Comparison of ENCODE assay signal across 16 cellular contexts in genomic region chr15:66905954-66906353, GRCh38.
A peak's percentile ranks its signal among the peaks of the same experiment; 100 is the strongest.
DNase-seq lines count a peak whose midpoint lies in the region; ATAC-seq and TF ChIP-seq lines count a peak whose summit lies in the region.
"Had no signal": no experiment of that assay in that cellular context is flagged by ENCODE, and none has a peak within 500 bp of the region (broad histone marks: within the 10 kb centered on the region; RNA-seq: fewer than 3 reads in every experiment).

No MANE protein-coding gene starts in this region.

- H3K27me3 ChIP-seq in A673 (replicated peaks; ENCODE audit: insufficient read depth, low read depth, low read length, poor library complexity) (no peaks in the 10 kb centered on the region), H9 (ENCODE audit: insufficient read depth, low read length) (no peaks in the 10 kb centered on the region), Panc1 (ENCODE audit: control insufficient read depth, insufficient read depth, low read length) (no peaks in the 10 kb centered on the region), aorta (ENCODE audit: control insufficient read depth in 1 of 2, insufficient read depth in 2 of 2, low read length in 1 of 2) (no peaks in the 10 kb centered on the region)
- H3K27me3 ChIP-seq: breast epithelium had no signal

- H3K23ac ChIP-seq in H9 (ENCODE audit: insufficient read length, low read depth, low read length), result no peak overlapping the region

- no peaks in the 10 kb centered on the region for H4K20me1 ChIP-seq in H9 (ENCODE audit: control insufficient read depth, insufficient read depth, insufficient read length)

- peak; percentile 41 for TF ChIP-seq CTCF in A673 (conservative IDR thresholded peaks at IDR 0.05; ENCODE audit: low read depth, low read length)
- peak; percentile 60 for TF ChIP-seq CTCF in H9 (conservative IDR thresholded peaks at IDR 0.05)
- TF ChIP-seq CTCF in Panc1 (IDR thresholded peaks at IDR 0.05), result peak; percentile 63; the same call in 1 of the 2 replicates
- TF ChIP-seq CTCF in fibroblast of mammary gland (conservative IDR thresholded peaks at IDR 0.05; ENCODE audit: control insufficient read depth, insufficient read depth, low read depth, low read length), result peak; percentile 29
- no peak for TF ChIP-seq CTCF in natural killer cell (IDR thresholded peaks at IDR 0.05)

- no peak overlapping the region for H3K18ac ChIP-seq in H9 (ENCODE audit: insufficient read length, low read depth, low read length)

- H3K27ac Mint-ChIP-seq in H9 (no peak overlapping the region), natural killer cell (no peak overlapping the region)
- H3K27ac Mint-ChIP-seq: activated CD8-positive, alpha-beta memory T cell treated with anti-CD3 and anti-CD28 coated beads, Interleukin-2, amount 10 ng/mL, durations not matched to agents 7 days and 5 days; activated naive CD4-positive, alpha-beta T cell treated with anti-CD3 and anti-CD28 coated beads, Interleukin-2, amount 10 ng/mL, durations not matched to agents 7 days and 5 days had no signal

- H3K27ac ChIP-seq in A673 (ENCODE audit: low read depth, low read length, poor library complexity, severe bottlenecking) (no peak overlapping the region), H9 (ENCODE audit: insufficient read length, low read depth, low read length) (no peak overlapping the region), Panc1 (ENCODE audit: low read length) (peak overlapping the region; percentile 85), aorta (ENCODE audit: low read depth in 1 of 2, low read length in 2 of 2) (no peak overlapping the region)
- H3K27ac ChIP-seq: breast epithelium had no signal

- no peak overlapping the region for H2BK12ac ChIP-seq in H9 (ENCODE audit: insufficient read length, low read depth, low read length)

- no peaks in the 10 kb centered on the region for H3K23me2 ChIP-seq in H9 (ENCODE audit: insufficient read length, low read depth, low read length, poor library complexity, severe bottlenecking)

- H3K4me2 ChIP-seq in H9 (ENCODE audit: insufficient read depth, insufficient read length, low read length), result no peak overlapping the region

- no peak overlapping the region for H2BK120ac ChIP-seq in H9 (ENCODE audit: low read depth, low read length, poor library complexity, severe bottlenecking)

- no peak overlapping the region for H2BK15ac ChIP-seq in H9 (ENCODE audit: low read depth, low read length)

- H3K4me3 Mint-ChIP-seq in H9, result no peak overlapping the region
- H3K4me3 Mint-ChIP-seq in natural killer cell, result no peak overlapping the region
- H3K4me3 Mint-ChIP-seq: activated CD8-positive, alpha-beta memory T cell treated with anti-CD3 and anti-CD28 coated beads, Interleukin-2, amount 10 ng/mL, durations not matched to agents 7 days and 5 days; activated naive CD4-positive, alpha-beta T cell treated with anti-CD3 and anti-CD28 coated beads, Interleukin-2, amount 10 ng/mL, durations not matched to agents 7 days and 5 days had no signal

- H4K5ac ChIP-seq in H9 (ENCODE audit: insufficient read length, low read depth, low read length), result no peak overlapping the region

- H3K14ac ChIP-seq in H9 (ENCODE audit: insufficient read depth, low read length), result no peak overlapping the region

- no peak overlapping the region for H3K4ac ChIP-seq in H9 (ENCODE audit: low read depth, low read length)

- no peaks in the 10 kb centered on the region for H3K79me2 ChIP-seq in H9 (ENCODE audit: insufficient read depth, low read length)

- H3K9me3 Mint-ChIP-seq in H9 (peaks cover 4 to 7% of the 10 kb centered on the region in 2 experiments; a peak in 4 of 5 replicates), natural killer cell (peaks cover 0 to 2% of the 10 kb centered on the region in 2 donors)

- no peak overlapping the region for H4K91ac ChIP-seq in H9 (ENCODE audit: insufficient read length, low read depth, low read length)

- H3K4me1 Mint-ChIP-seq in H9, result peaks cover 0 to 15% of the 10 kb centered on the region in 2 experiments; a peak in 2 of 4 replicates
- peaks cover 4 to 5% of the 10 kb centered on the region in 2 donors for H3K4me1 Mint-ChIP-seq in natural killer cell

- no peaks in the 10 kb centered on the region for H3K79me1 ChIP-seq in H9 (ENCODE audit: insufficient read depth, low read depth, low read length, poor library complexity, severe bottlenecking)

- CTCF ChIA-PET in A673 (lab: Charles Lee), result no interaction called here
- CTCF ChIA-PET in Panc1 (lab: Charles Lee), result interaction anchor here (1.0 to 1.5 kb wide), 2 partner anchors 23 to 40 kb away, joined by 5 read pairs; no protein-coding TSS in a partner anchor

- no peak overlapping the region for H2BK20ac ChIP-seq in H9 (ENCODE audit: low read depth, low read length, poor library complexity, severe bottlenecking)

- H3K36me3 Mint-ChIP-seq in H9 (ENCODE audit: insufficient read depth in 1 of 3, low read depth in 3 of 3) (no peaks in the 10 kb centered on the region), natural killer cell (peaks cover 6% of the 10 kb centered on the region)
- H3K36me3 Mint-ChIP-seq: activated CD8-positive, alpha-beta memory T cell treated with anti-CD3 and anti-CD28 coated beads, Interleukin-2, amount 10 ng/mL, durations not matched to agents 7 days and 5 days had no signal

- H3K4me3 ChIP-seq in A673 (ENCODE audit: low read depth, low read length, poor library complexity, severe bottlenecking), result no peak overlapping the region
- no peak overlapping the region for H3K4me3 ChIP-seq in Panc1 (ENCODE audit: low read depth in 2 of 2, low read length in 2 of 2)
- H3K4me3 ChIP-seq in fibroblast of mammary gland (ENCODE audit: control insufficient read depth, low read depth, low read length), result no peak overlapping the region
- no peak overlapping the region for H3K4me3 ChIP-seq in aorta (ENCODE audit: low read length in 2 of 2)
- H3K4me3 ChIP-seq: breast epithelium, mucosa of descending colon had no signal

- no peak overlapping the region for H4K8ac ChIP-seq in H9 (replicated peaks; ENCODE audit: insufficient read length, low read depth, low read length)

- WGBS in H9 (ENCODE audit: extremely low coverage, insufficient read length, low lambda C conversion rate), result no CpG with 5 or more reads among the region's 2 CpGs
- 98% methylated on average over 2 of the region's 2 CpGs for WGBS in aorta, 2 donors

- no peak overlapping the region for H3T11ph ChIP-seq in H9 (ENCODE audit: low read length)

- in situ Hi-C loops in Panc1 (cut with HindIII; ENCODE audit: low pct_unique_long_range_greater_than_20kb, low sequenced_read_pairs), result no loop called here

- H3K36me3 ChIP-seq in A673 (ENCODE audit: insufficient read depth, low read length, poor library complexity, severe bottlenecking), result no peaks in the 10 kb centered on the region
- H3K36me3 ChIP-seq in Panc1 (ENCODE audit: control insufficient read depth, insufficient read depth, low read length), result no peaks in the 10 kb centered on the region
- no peaks in the 10 kb centered on the region for H3K36me3 ChIP-seq in aorta (ENCODE audit: control insufficient read depth in 1 of 2, insufficient read depth in 2 of 2, low read length in 1 of 2)
- H3K36me3 ChIP-seq: breast epithelium had no signal

- no TSS peak for BruUV-seq in A673 (replicated peaks; lab: Mats Ljungman, UMichigan)
- no TSS peak for BruUV-seq in Panc1 (replicated peaks; lab: Mats Ljungman, UMichigan)

- H3K9ac ChIP-seq in H9 (ENCODE audit: extremely low read depth, insufficient read length, low read length), result no peak overlapping the region

- no peak overlapping the region for H2BK5ac ChIP-seq in H9 (ENCODE audit: insufficient read length, low read length)

- no peak for DNase-seq in A673 (ENCODE audit: low spot score)
- DNase-seq in H9, result peak; percentile 33
- no peak for DNase-seq in Panc1 (ENCODE audit: low read depth, low spot score)
- no peak for DNase-seq in fibroblast of mammary gland (ENCODE audit: low read depth)
- no peak for DNase-seq in natural killer cell
- no peak for DNase-seq in aorta
- no peak for DNase-seq in KG1 (lab: John Stamatoyannopoulos, UW)
- DNase-seq: activated CD8-positive, alpha-beta memory T cell treated with anti-CD3 and anti-CD28 coated beads, Interleukin-2, amount 10 ng/mL, durations not matched to agents 7 days and 5 days; activated naive CD4-positive, alpha-beta T cell treated with anti-CD3 and anti-CD28 coated beads, Interleukin-2, amount 10 ng/mL, durations not matched to agents 7 days and 5 days; kidney; mucosa of descending colon; NCI-H1092; NCI-H2227 treated with DMSO at 0.1 percent for 48 hours; posterior cingulate gyrus had no signal

- intact Hi-C loops in A673 (cut with micrococcal nuclease; ENCODE audit: unreplicated experiment) (no loop called here), Panc1 (cut with micrococcal nuclease; ENCODE audit: unreplicated experiment) (loop anchor here (5.0 kb wide), 1 partner anchor 36 kb away; no protein-coding TSS in a partner anchor), natural killer cell (cut with micrococcal nuclease) (no loop called here), aorta (cut with DNase I) (no loop called here)

- H3K56ac ChIP-seq in H9 (ENCODE audit: insufficient read length, low read depth, low read length), result no peak overlapping the region

- H3K4me1 ChIP-seq in A673 (ENCODE audit: insufficient read depth, low read length, poor library complexity, severe bottlenecking) (peaks cover 22% of the 10 kb centered on the region), H9 (ENCODE audit: insufficient read depth, low read length) (no peaks in the 10 kb centered on the region), Panc1 (ENCODE audit: control insufficient read depth, insufficient read depth, low read length) (peaks cover 33% of the 10 kb centered on the region), aorta (ENCODE audit: control insufficient read depth in 1 of 2, insufficient read depth in 2 of 2, low read length in 2 of 2) (no peaks in the 10 kb centered on the region)

- ATAC-seq in Panc1 (no peak), natural killer cell (no peak), GM21576 (IDR thresholded peaks at IDR 0.05; ENCODE audit: unreplicated experiment) (no peak), aorta (ENCODE audit: low FRiP score) (no peak)
- ATAC-seq: activated CD8-positive, alpha-beta memory T cell treated with anti-CD3 and anti-CD28 coated beads, Interleukin-2, amount 10 ng/mL, durations not matched to agents 7 days and 5 days; mucosa of descending colon had no signal

- H2AK5ac ChIP-seq in H9 (ENCODE audit: insufficient read length, low read length), result no peak overlapping the region

- peaks cover 4% of the 10 kb centered on the region for H3K27me3 Mint-ChIP-seq in H9 (ENCODE audit: low read depth)
- peaks cover 8 to 31% of the 10 kb centered on the region in 2 donors for H3K27me3 Mint-ChIP-seq in natural killer cell (ENCODE audit: low read depth in 2 of 2)

- H2AFZ ChIP-seq in H9 (ENCODE audit: low read length), result no peak overlapping the region

- POLR2A ChIA-PET in A673 (lab: Charles Lee; ENCODE audit: low non-redundant PET), result no interaction called here
- POLR2A ChIA-PET in Panc1 (lab: Charles Lee), result no interaction called here

- H3K9me3 ChIP-seq in A673 (ENCODE audit: low read depth, low read length, poor library complexity, severe bottlenecking) (no peaks in the 10 kb centered on the region), H9 (ENCODE audit: control insufficient read depth, low read depth, low read length) (no peaks in the 10 kb centered on the region), Panc1 (ENCODE audit: control insufficient read depth, insufficient read depth, low read depth, low read length) (no peaks in the 10 kb centered on the region), aorta (ENCODE audit: control insufficient read depth, low read length) (no peaks in the 10 kb centered on the region)
- H3K9me3 ChIP-seq: breast epithelium, mucosa of descending colon had no signal
